In genomic region chr11:130441726-130442125, GRCh38 we compare ENCODE assay signal across 22 cellular contexts. TPM values are rescaled to one million over a fixed set of nuclear protein-coding genes. Genes with fewer than 3 reads are reported as not detected.
"Had no signal": no experiment of that assay in that cellular context is flagged by ENCODE, and none has a peak within 500 bp of the region (broad histone marks: within the 10 kb centered on the region; RNA-seq: fewer than 3 reads in every experiment).

No MANE protein-coding gene starts in this region.

- H3K27ac Mint-ChIP-seq: endodermal cell, naive B cell had no signal

- H3K4me3 Mint-ChIP-seq: endodermal cell, naive B cell had no signal

- H3K27ac ChIP-seq: colonic mucosa, foreskin keratinocyte, neutrophil, ovary, right atrium auricular region, suprapubic skin, thyroid gland, upper lobe of left lung had no signal

- DNase-seq: colonic mucosa; dermis blood vessel endothelial cell; endodermal cell; erythroblast; foreskin keratinocyte; kidney; left cardiac atrium; mesendoderm; naive B cell; ovary; sigmoid colon; small intestine; stimulated activated CD4-positive, alpha-beta T cell treated with anti-CD3 and anti-CD28 coated beads, Interleukin-2, amount 100 ng/mL, for 48 hours; stimulated activated naive CD8-positive, alpha-beta T cell treated with anti-CD3 and anti-CD28 coated beads, Interleukin-15, Interleukin-2, amounts not matched to agents 100 U/mL and 50 U/mL, for 24 hours; thyroid gland; upper lobe of left lung; uterus had no signal

- H3K9me3 ChIP-seq: colonic mucosa, neutrophil, ovary, right atrium auricular region, sigmoid colon, suprapubic skin, thyroid gland, upper lobe of left lung, uterus had no signal

- H3K4me1 ChIP-seq: colonic mucosa, right atrium auricular region, suprapubic skin, thyroid gland, upper lobe of left lung, uterus had no signal

- H3K4me1 Mint-ChIP-seq: endodermal cell had no signal

- ATAC-seq: foreskin keratinocyte; left cardiac atrium; stimulated activated naive CD8-positive, alpha-beta T cell treated with anti-CD3 and anti-CD28 coated beads, Interleukin-15, Interleukin-2, amounts not matched to agents 100 U/mL and 50 U/mL, for 24 hours had no signal

- H3K36me3 ChIP-seq: colonic mucosa, neutrophil, ovary, right atrium auricular region, sigmoid colon, suprapubic skin, thyroid gland, upper lobe of left lung, uterus had no signal

- H3K27me3 ChIP-seq: colonic mucosa, foreskin keratinocyte, ovary, right atrium auricular region, sigmoid colon, suprapubic skin, thyroid gland, upper lobe of left lung, uterus had no signal

- H3K4me3 ChIP-seq: colonic mucosa, ovary, right atrium auricular region, sigmoid colon, suprapubic skin, thyroid gland, upper lobe of left lung, uterus had no signal

- H3K9me3 Mint-ChIP-seq: naive B cell had no signal

- H3K36me3 Mint-ChIP-seq: naive B cell had no signal

RNA-seq across cellular contexts. Expression of gene ADAMTS15, which starts 6.7 kb away (rescaled TPM):
- total RNA-seq: endothelial cell of umbilical vein had no signal

RNA-seq across cellular contexts. Expression of gene ADAMTS8, which starts 13.3 kb away (rescaled TPM):
- total RNA-seq: dermis blood vessel endothelial cell, endothelial cell of umbilical vein, foreskin keratinocyte, lung microvascular endothelial cell had no signal
- polyA plus RNA-seq: endothelial cell of umbilical vein, foreskin keratinocyte had no signal
